Comparison of ENCODE assay signal across 16 cellular contexts in genomic region chr18:63180333-63180732, GRCh38.
DNase-seq lines count a peak whose midpoint lies in the region; ATAC-seq and TF ChIP-seq lines count a peak whose summit lies in the region.
"Had no signal": no experiment of that assay in that cellular context is flagged by ENCODE, and none has a peak within 500 bp of the region (broad histone marks: within the 10 kb centered on the region; RNA-seq: fewer than 3 reads in every experiment).

No MANE protein-coding gene starts in this region.

- peak overlapping the region; percentile 51 for H3K27ac Mint-ChIP-seq in activated naive CD4-positive, alpha-beta T cell treated with anti-CD3 and anti-CD28 coated beads, Interleukin-2, amount 50 U/mL, for 24 hours
- no peak overlapping the region for H3K27ac Mint-ChIP-seq in activated naive CD4-positive, alpha-beta T cell treated with anti-CD3 and anti-CD28 coated beads, Interleukin-2, amount 10 ng/mL, durations not matched to agents 7 days and 5 days
- H3K27ac Mint-ChIP-seq in effector memory CD8-positive, alpha-beta T cell, result peak overlapping the region; percentile 49 to 72
- H3K27ac Mint-ChIP-seq: GM23338 had no signal

- H3K27me3 ChIP-seq in OCI-LY1 (ENCODE audit: insufficient read depth, low read length) (no peaks in the 10 kb centered on the region), thoracic aorta (replicated peaks; ENCODE audit: insufficient read depth) (no peaks in the 10 kb centered on the region)
- H3K27me3 ChIP-seq: suprapubic skin had no signal

- H3F3A ChIP-seq in OCI-LY1 (ENCODE audit: insufficient read depth, low read length), result no peaks in the 10 kb centered on the region

- H3K4me1 Mint-ChIP-seq in activated naive CD4-positive, alpha-beta T cell treated with anti-CD3 and anti-CD28 coated beads, Interleukin-2, amount 50 U/mL, for 24 hours, result peaks cover 82% of the 10 kb centered on the region
- H3K4me1 Mint-ChIP-seq in activated naive CD4-positive, alpha-beta T cell treated with anti-CD3 and anti-CD28 coated beads, Interleukin-2, amount 10 ng/mL, durations not matched to agents 7 days and 5 days, result peaks cover 45% of the 10 kb centered on the region
- peaks cover 47 to 57% of the 10 kb centered on the region in 2 donors for H3K4me1 Mint-ChIP-seq in effector memory CD8-positive, alpha-beta T cell (ENCODE audit: low read depth in 2 of 2)

- H3K9ac ChIP-seq in OCI-LY1 (ENCODE audit: low read length), result no peak overlapping the region

- H3K27ac ChIP-seq in OCI-LY1 (ENCODE audit: low read depth, low read length, poor library complexity, severe bottlenecking) (peak overlapping the region; percentile 36), thoracic aorta (no peak overlapping the region)
- H3K27ac ChIP-seq: C4-2B, suprapubic skin had no signal

- CTCF ChIA-PET in activated naive CD4-positive, alpha-beta T cell treated with anti-CD3 and anti-CD28 coated beads, Interleukin-2, amount 10 ng/mL, durations not matched to agents 7 days and 5 days (lab: Charles Lee), result no interaction called here

- H3K36me3 Mint-ChIP-seq in activated naive CD4-positive, alpha-beta T cell treated with anti-CD3 and anti-CD28 coated beads, Interleukin-2, amount 50 U/mL, for 24 hours, result peaks cover 15% of the 10 kb centered on the region
- peaks cover 67% of the 10 kb centered on the region for H3K36me3 Mint-ChIP-seq in activated naive CD4-positive, alpha-beta T cell treated with anti-CD3 and anti-CD28 coated beads, Interleukin-2, amount 10 ng/mL, durations not matched to agents 7 days and 5 days
- peaks cover 8% of the 10 kb centered on the region for H3K36me3 Mint-ChIP-seq in effector memory CD8-positive, alpha-beta T cell (ENCODE audit: insufficient read depth)

- no peaks in the 10 kb centered on the region for H3K27me3 Mint-ChIP-seq in activated naive CD4-positive, alpha-beta T cell treated with anti-CD3 and anti-CD28 coated beads, Interleukin-2, amount 50 U/mL, for 24 hours
- H3K27me3 Mint-ChIP-seq in activated naive CD4-positive, alpha-beta T cell treated with anti-CD3 and anti-CD28 coated beads, Interleukin-2, amount 10 ng/mL, durations not matched to agents 7 days and 5 days, result no peaks in the 10 kb centered on the region
- H3K27me3 Mint-ChIP-seq in effector memory CD8-positive, alpha-beta T cell, result no peaks in the 10 kb centered on the region

- no peak for ATAC-seq in effector memory CD8-positive, alpha-beta T cell (replicated peaks)
- ATAC-seq in thoracic aorta (ENCODE audit: insufficient number of reproducible peaks, low FRiP score, low read depth) (no peak), HG02642 (IDR thresholded peaks at IDR 0.05; ENCODE audit: poor library complexity, unreplicated experiment) (no peak), HG03097 (IDR thresholded peaks at IDR 0.05; ENCODE audit: low FRiP score, unreplicated experiment) (no peak)
- ATAC-seq: K562 had no signal

- no peaks in the 10 kb centered on the region for H3K9me3 ChIP-seq in OCI-LY1 (ENCODE audit: low read length)
- H3K9me3 ChIP-seq in thoracic aorta, result no peaks in the 10 kb centered on the region
- H3K9me3 ChIP-seq: suprapubic skin had no signal

- H3K79me2 ChIP-seq in OCI-LY1 (ENCODE audit: insufficient read depth, low read length), result peaks cover 84% of the 10 kb centered on the region

- no peaks in the 10 kb centered on the region for H3K9me2 ChIP-seq in OCI-LY1 (ENCODE audit: low read depth, low read length)

- no peaks in the 10 kb centered on the region for H4K20me1 ChIP-seq in OCI-LY1 (ENCODE audit: insufficient read depth, low read length)

- H3K4me2 ChIP-seq in OCI-LY1 (ENCODE audit: low read length), result no peak overlapping the region
- H3K4me2 ChIP-seq: GM23338 had no signal

- no peak for DNase-seq in activated naive CD4-positive, alpha-beta T cell treated with anti-CD3 and anti-CD28 coated beads, Interleukin-2, amount 10 ng/mL, durations not matched to agents 7 days and 5 days
- no peak for DNase-seq in effector memory CD8-positive, alpha-beta T cell
- no peak for DNase-seq in thoracic aorta (ENCODE audit: low spot score)
- DNase-seq in stimulated activated CD4-positive, alpha-beta T cell treated with anti-CD3 and anti-CD28 coated beads, Interleukin-15, amount 100 ng/mL, for 24 hours, result no peak
- DNase-seq: activated CD4-positive, alpha-beta T cell treated with anti-CD3 and anti-CD28 coated beads for 48 hours; activated CD8-positive, alpha-beta memory T cell treated with anti-CD3 and anti-CD28 coated beads, Interleukin-2, amount 50 U/mL, for 48 hours; aorta; glutamatergic neuron had no signal

- H3K4me3 ChIP-seq in OCI-LY1 (ENCODE audit: low read depth, low read length, poor library complexity, severe bottlenecking) (no peak overlapping the region), thoracic aorta (peak overlapping the region; percentile 43)
- H3K4me3 ChIP-seq: GM23338, K562, suprapubic skin had no signal

- H3K36me3 ChIP-seq in OCI-LY1 (ENCODE audit: insufficient read depth, low read length), result peaks cover 93% of the 10 kb centered on the region
- H3K36me3 ChIP-seq in thoracic aorta, result no peaks in the 10 kb centered on the region
- H3K36me3 ChIP-seq: suprapubic skin had no signal

- H3K4me1 ChIP-seq in OCI-LY1 (ENCODE audit: insufficient read depth, low read length, severe bottlenecking) (peaks cover 91% of the 10 kb centered on the region), thoracic aorta (ENCODE audit: control insufficient read depth in 1 of 2, low read depth in 2 of 2) (peaks cover 12 to 62% of the 10 kb centered on the region in 2 donors)

- H3K9me3 Mint-ChIP-seq in activated naive CD4-positive, alpha-beta T cell treated with anti-CD3 and anti-CD28 coated beads, Interleukin-2, amount 50 U/mL, for 24 hours, result peaks cover 4% of the 10 kb centered on the region
- H3K9me3 Mint-ChIP-seq in activated naive CD4-positive, alpha-beta T cell treated with anti-CD3 and anti-CD28 coated beads, Interleukin-2, amount 10 ng/mL, durations not matched to agents 7 days and 5 days, result no peaks in the 10 kb centered on the region
- H3K9me3 Mint-ChIP-seq in effector memory CD8-positive, alpha-beta T cell, result no peaks in the 10 kb centered on the region
- H3K9me3 Mint-ChIP-seq: GM23338 had no signal

- TF ChIP-seq CTCF in OCI-LY1 (IDR thresholded peaks at IDR 0.05; ENCODE audit: low read length), result no peak
- TF ChIP-seq CTCF in thoracic aorta (IDR thresholded peaks at IDR 0.05), result no peak

- H3K4me3 Mint-ChIP-seq in activated naive CD4-positive, alpha-beta T cell treated with anti-CD3 and anti-CD28 coated beads, Interleukin-2, amount 50 U/mL, for 24 hours, result no peak overlapping the region
- H3K4me3 Mint-ChIP-seq in activated naive CD4-positive, alpha-beta T cell treated with anti-CD3 and anti-CD28 coated beads, Interleukin-2, amount 10 ng/mL, durations not matched to agents 7 days and 5 days, result no peak overlapping the region
- no peak overlapping the region for H3K4me3 Mint-ChIP-seq in effector memory CD8-positive, alpha-beta T cell
- H3K4me3 Mint-ChIP-seq: GM23338 had no signal

- no peak overlapping the region for H2AFZ ChIP-seq in OCI-LY1 (ENCODE audit: low read length)
- H2AFZ ChIP-seq: GM23338 had no signal
